In the genomic region with DNA sequence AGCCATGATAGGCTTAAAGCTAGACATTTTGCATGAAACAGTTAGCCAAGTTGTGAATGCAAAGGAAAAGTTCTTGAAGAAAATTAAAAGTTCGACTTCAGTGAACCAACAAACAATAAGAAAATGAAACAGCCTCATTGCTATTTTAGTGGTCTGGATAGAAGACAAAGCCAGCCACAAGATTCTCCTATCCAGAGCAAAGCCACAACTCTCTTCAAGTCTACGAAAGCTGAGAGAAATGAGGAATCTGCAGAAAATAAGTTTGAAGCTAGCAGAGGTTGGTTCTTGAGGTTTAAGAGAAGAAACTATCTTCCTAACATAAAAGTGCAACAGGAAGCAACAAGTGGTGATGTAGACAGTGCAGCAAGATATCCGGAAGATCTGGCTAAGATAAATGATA, we compare ENCODE assay signal across 22 cellular contexts.
A peak's percentile ranks its signal among the peaks of the same experiment; 100 is the strongest.
DNase-seq lines count a peak whose midpoint lies in the region; TF ChIP-seq lines count a peak whose summit lies in the region.
"Had no signal": no experiment of that assay in that cellular context is flagged by ENCODE, and none has a peak within 500 bp of the region (broad histone marks: within the 10 kb centered on the region; RNA-seq: fewer than 3 reads in every experiment).

No MANE protein-coding gene starts in this region.

- TF ChIP-seq CTCF in MM.1S (IDR thresholded peaks at IDR 0.05; ENCODE audit: low read length) (no peak), astrocyte of the cerebellum (IDR thresholded peaks at IDR 0.05; ENCODE audit: low read depth, low read length, missing control alignments) (no peak), stomach (IDR thresholded peaks at IDR 0.05) (no peak), right atrium auricular region (IDR thresholded peaks at IDR 0.05) (no peak)

- no peaks in the 10 kb centered on the region for H3K9me2 ChIP-seq in MM.1S (replicated peaks; ENCODE audit: insufficient read depth, low read length)

- H3K27me3 ChIP-seq in MM.1S (replicated peaks; ENCODE audit: insufficient read depth, low read length) (no peaks in the 10 kb centered on the region), stomach (no peaks in the 10 kb centered on the region), right atrium auricular region (no peaks in the 10 kb centered on the region)
- H3K27me3 ChIP-seq: BE2C; BLaER1 treated with 17β-estradiol and CSF1 and Interleukin-3, amounts not matched to agents 10 nM and 100 nM had no signal

- no peak overlapping the region for H3K9ac ChIP-seq in MM.1S (ENCODE audit: low read length)
- H3K9ac ChIP-seq: BLaER1 treated with 17β-estradiol and CSF1 and Interleukin-3, amounts not matched to agents 10 nM and 100 nM; GM23248 had no signal

- TF ChIP-seq POLR2A in stomach (IDR thresholded peaks at IDR 0.05) = no peak

- in situ Hi-C loops in astrocyte of the cerebellum (cut with HindIII; ENCODE audit: low sequenced_read_pairs) = no loop called here

- no peak overlapping the region for H2AFZ ChIP-seq in MM.1S (ENCODE audit: low read length)
- H2AFZ ChIP-seq: GM23248 had no signal

- H3K36me3 ChIP-seq in MM.1S (replicated peaks; ENCODE audit: insufficient read depth, low read length) (no peaks in the 10 kb centered on the region), stomach (no peaks in the 10 kb centered on the region), right atrium auricular region (no peaks in the 10 kb centered on the region)
- H3K36me3 ChIP-seq: BE2C; BLaER1 treated with 17β-estradiol and CSF1 and Interleukin-3, amounts not matched to agents 10 nM and 100 nM had no signal

- peak; percentile 79 for DNase-seq in Jurkat, Clone E6-1 (ENCODE audit: low read depth, low spot score)
- DNase-seq in MM.1S (peak; percentile 26), astrocyte of the cerebellum (ENCODE audit: low read depth) (peak; percentile 0), stomach (no peak), NK-92 (lab: John Stamatoyannopoulos, UW; ENCODE audit: unreplicated experiment) (no peak), right atrium auricular region (ENCODE audit: low spot score) (no peak)
- DNase-seq: 8988T; ACHN; AML-193; BE2C; CD4-positive, alpha-beta T cell; CD8-positive, alpha-beta memory T cell; DMS 273 treated with DMSO at 0.1 percent for 48 hours; DMS79; EL; GDM1; GM23248; H7; HCEC 1CT had no signal

- intact Hi-C loops in stomach (cut with DNase I; ENCODE audit: low total_unique reads) = no loop called here

- no peaks in the 10 kb centered on the region for H4K20me1 ChIP-seq in MM.1S (ENCODE audit: insufficient read depth, low read length)
- H4K20me1 ChIP-seq: BLaER1 treated with 17β-estradiol and CSF1 and Interleukin-3, amounts not matched to agents 10 nM and 100 nM had no signal

- H3K79me2 ChIP-seq in MM.1S (ENCODE audit: low read length) = no peaks in the 10 kb centered on the region

- no peak overlapping the region for H3K4me3 ChIP-seq in Jurkat, Clone E6-1 (ENCODE audit: low read length)
- no peak overlapping the region for H3K4me3 ChIP-seq in MM.1S (ENCODE audit: low read length)
- H3K4me3 ChIP-seq in astrocyte of the cerebellum (ENCODE audit: low read depth, low read length) = no peak overlapping the region
- no peak overlapping the region for H3K4me3 ChIP-seq in stomach
- no peak overlapping the region for H3K4me3 ChIP-seq in right atrium auricular region
- H3K4me3 ChIP-seq: A549; BLaER1 treated with 17β-estradiol and CSF1 and Interleukin-3, amounts not matched to agents 10 nM and 100 nM; GM12878; GM23248 had no signal

- H3K4me2 ChIP-seq in MM.1S (ENCODE audit: low read depth, low read length) = no peak overlapping the region
- H3K4me2 ChIP-seq: A549; BLaER1 treated with 17β-estradiol and CSF1 and Interleukin-3, amounts not matched to agents 10 nM and 100 nM had no signal

- H3K9me3 ChIP-seq in MM.1S (replicated peaks; ENCODE audit: insufficient read depth, low read length) (no peaks in the 10 kb centered on the region), stomach (peaks cover 0 to 18% (median 5%) of the 10 kb centered on the region in 4 donors), right atrium auricular region (peaks cover 0 to 8% of the 10 kb centered on the region in 2 donors)
- H3K9me3 ChIP-seq: A549; BE2C; BLaER1 treated with 17β-estradiol and CSF1 and Interleukin-3, amounts not matched to agents 10 nM and 100 nM had no signal

- TF ChIP-seq EP300 in stomach (IDR thresholded peaks at IDR 0.05) = no peak

- WGBS in stomach, 5 donors = 77 to 83% (median 83%) methylated on average over 3 of the region's 3 CpGs

- H3K27ac ChIP-seq in MM.1S (ENCODE audit: low read length) (no peak overlapping the region), stomach (no peak overlapping the region), right atrium auricular region (no peak overlapping the region)
- H3K27ac ChIP-seq: A549; BLaER1 treated with 17β-estradiol and CSF1 and Interleukin-3, amounts not matched to agents 10 nM and 100 nM; GM23248 had no signal

- H3K4me1 ChIP-seq in MM.1S (ENCODE audit: low read length) (no peaks in the 10 kb centered on the region), stomach (no peaks in the 10 kb centered on the region), right atrium auricular region (no peaks in the 10 kb centered on the region)
- H3K4me1 ChIP-seq: A549; BE2C; BLaER1 treated with 17β-estradiol and CSF1 and Interleukin-3, amounts not matched to agents 10 nM and 100 nM had no signal

- no peaks in the 10 kb centered on the region for H3F3A ChIP-seq in MM.1S (ENCODE audit: insufficient read depth, low read length)

Comparison
In these comparisons a context has a peak if more than half of its experiments do, and no peak if none do; other contexts are left out.
1. DNase-seq: peak in Jurkat, Clone E6-1 (single experiment), MM.1S (single experiment) and astrocyte of the cerebellum (single experiment); none in stomach (single experiment), NK-92 (single experiment) and right atrium auricular region (single experiment).